Comparison of ENCODE assay signal across 8 cellular contexts in genomic region chr1:210231846-210232523, GRCh38. TPM values are rescaled to one million over a fixed set of nuclear protein-coding genes. Genes with fewer than 3 reads are reported as not detected.
DNase-seq lines count a peak whose midpoint lies in the region; ATAC-seq and TF ChIP-seq lines count a peak whose summit lies in the region.

No MANE protein-coding gene starts in this region.

- TF ChIP-seq CTCF in Caco-2 (IDR thresholded peaks at IDR 0.05; ENCODE audit: insufficient read depth in 1 of 2, low read depth in 1 of 2, low read length in 1 of 2, severe bottlenecking in 1 of 2, unreplicated experiment in 1 of 2) (no peak), osteocyte (IDR thresholded peaks at IDR 0.05) (no peak)

- no peaks in the 10 kb centered on the region for H3K36me3 Mint-ChIP-seq in Caco-2 (ENCODE audit: insufficient read depth, unreplicated experiment)
- no peaks in the 10 kb centered on the region for H3K36me3 Mint-ChIP-seq in osteocyte (ENCODE audit: unreplicated experiment)
- H3K36me3 Mint-ChIP-seq in activated CD8-positive, alpha-beta memory T cell treated with anti-CD3 and anti-CD28 coated beads, Interleukin-2, amount 10 ng/mL, durations not matched to agents 7 days and 5 days = no peaks in the 10 kb centered on the region

- no peaks in the 10 kb centered on the region for H3K9me3 ChIP-seq in Caco-2

- no peaks in the 10 kb centered on the region for H3K36me3 ChIP-seq in Caco-2 (ENCODE audit: control insufficient read depth, insufficient read depth, low read length)

- CTCF ChIA-PET in Caco-2 (lab: Charles Lee) = no interaction called here
- CTCF ChIA-PET in activated CD8-positive, alpha-beta memory T cell treated with anti-CD3 and anti-CD28 coated beads, Interleukin-2, amount 10 ng/mL, durations not matched to agents 7 days and 5 days (lab: Charles Lee) = no interaction called here

- H3K27me3 ChIP-seq in Caco-2 (replicated peaks; ENCODE audit: control insufficient read depth, insufficient read depth, low read length) = no peaks in the 10 kb centered on the region

- ATAC-seq in esophagus mucosa = peak; percentile 26
- ATAC-seq in activated CD8-positive, alpha-beta memory T cell treated with anti-CD3 and anti-CD28 coated beads, Interleukin-2, amount 10 ng/mL, durations not matched to agents 7 days and 5 days = no peak

- H3K27ac Mint-ChIP-seq in Caco-2 (ENCODE audit: unreplicated experiment) = no peak overlapping the region
- peak overlapping the region; percentile 92 for H3K27ac Mint-ChIP-seq in osteocyte (ENCODE audit: unreplicated experiment)
- H3K27ac Mint-ChIP-seq in activated CD8-positive, alpha-beta memory T cell treated with anti-CD3 and anti-CD28 coated beads, Interleukin-2, amount 10 ng/mL, durations not matched to agents 7 days and 5 days = no peak overlapping the region

- H3K27me3 Mint-ChIP-seq in Caco-2 (ENCODE audit: insufficient read depth, unreplicated experiment) (no peaks in the 10 kb centered on the region), osteocyte (ENCODE audit: unreplicated experiment) (no peaks in the 10 kb centered on the region)
- H3K27me3 Mint-ChIP-seq in activated CD8-positive, alpha-beta memory T cell treated with anti-CD3 and anti-CD28 coated beads, Interleukin-2, amount 10 ng/mL, durations not matched to agents 7 days and 5 days = peaks cover 60% of the 10 kb centered on the region

- H3K4me3 ChIP-seq in Caco-2 (ENCODE audit: low read depth, low read length) = peak overlapping the region; percentile 47

- BruUV-seq in Caco-2 (replicated peaks; lab: Mats Ljungman, UMichigan) = no TSS peak

- DNase-seq in Caco-2 = no peak
- DNase-seq in NCI-H748 (lab: John Stamatoyannopoulos, UW; ENCODE audit: unreplicated experiment) = peak; percentile 37
- DNase-seq in osteocyte (ENCODE audit: extremely low spot score, unreplicated experiment) = no peak
- no peak for DNase-seq in iPS-NIHi7 (ENCODE audit: extremely low spot score)
- DNase-seq in HPDE6-E6E7 (ENCODE audit: extremely low spot score) = no peak
- DNase-seq in activated CD8-positive, alpha-beta memory T cell treated with anti-CD3 and anti-CD28 coated beads, Interleukin-2, amount 10 ng/mL, durations not matched to agents 7 days and 5 days = no peak
- no peak for DNase-seq in 8988T

- H3K9me3 Mint-ChIP-seq in Caco-2 (ENCODE audit: unreplicated experiment) (no peaks in the 10 kb centered on the region), osteocyte (ENCODE audit: unreplicated experiment) (no peaks in the 10 kb centered on the region)
- no peaks in the 10 kb centered on the region for H3K9me3 Mint-ChIP-seq in activated CD8-positive, alpha-beta memory T cell treated with anti-CD3 and anti-CD28 coated beads, Interleukin-2, amount 10 ng/mL, durations not matched to agents 7 days and 5 days (ENCODE audit: low read depth)

- H3K4me1 Mint-ChIP-seq in Caco-2 (ENCODE audit: low read depth, unreplicated experiment) (no peaks in the 10 kb centered on the region), osteocyte (ENCODE audit: unreplicated experiment) (peaks cover 38% of the 10 kb centered on the region)
- peaks cover 4% of the 10 kb centered on the region for H3K4me1 Mint-ChIP-seq in activated CD8-positive, alpha-beta memory T cell treated with anti-CD3 and anti-CD28 coated beads, Interleukin-2, amount 10 ng/mL, durations not matched to agents 7 days and 5 days

- H3K4me3 Mint-ChIP-seq in Caco-2 (ENCODE audit: unreplicated experiment) (peak overlapping the region; percentile 74), osteocyte (ENCODE audit: unreplicated experiment) (peak overlapping the region; percentile 86)
- no peak overlapping the region for H3K4me3 Mint-ChIP-seq in activated CD8-positive, alpha-beta memory T cell treated with anti-CD3 and anti-CD28 coated beads, Interleukin-2, amount 10 ng/mL, durations not matched to agents 7 days and 5 days

- peaks cover 3% of the 10 kb centered on the region; the same call in 1 of the 2 replicates for H3K4me1 ChIP-seq in Caco-2

- POLR2A ChIA-PET in Caco-2 (lab: Charles Lee) = interaction anchor here (0.5 kb wide), 1 partner anchor 97 kb away, joined by 3 read pairs; the partner anchor contains the start of gene HHAT

- intact Hi-C loops in Caco-2 (cut with micrococcal nuclease; ENCODE audit: unreplicated experiment) = loop anchor here (5.0 kb wide), 1 partner anchor 65 kb away; no protein-coding TSS in a partner anchor

RNA-seq across cellular contexts. Expression of gene SERTAD4, which starts 0.6 kb away (rescaled TPM):
- total RNA-seq in Caco-2 (2022) = 2.8 and 3.6 TPM in 2 replicates
- total RNA-seq in esophagus mucosa = 8.7 TPM
- 40.5 and 47.2 TPM in 2 replicates for total RNA-seq in osteocyte
- total RNA-seq in activated CD8-positive, alpha-beta memory T cell treated with anti-CD3 and anti-CD28 coated beads, Interleukin-2, amount 10 ng/mL, durations not matched to agents 7 days and 5 days = not detected
